Comparison of ENCODE assay signal across 17 cellular contexts in the genomic region with DNA sequence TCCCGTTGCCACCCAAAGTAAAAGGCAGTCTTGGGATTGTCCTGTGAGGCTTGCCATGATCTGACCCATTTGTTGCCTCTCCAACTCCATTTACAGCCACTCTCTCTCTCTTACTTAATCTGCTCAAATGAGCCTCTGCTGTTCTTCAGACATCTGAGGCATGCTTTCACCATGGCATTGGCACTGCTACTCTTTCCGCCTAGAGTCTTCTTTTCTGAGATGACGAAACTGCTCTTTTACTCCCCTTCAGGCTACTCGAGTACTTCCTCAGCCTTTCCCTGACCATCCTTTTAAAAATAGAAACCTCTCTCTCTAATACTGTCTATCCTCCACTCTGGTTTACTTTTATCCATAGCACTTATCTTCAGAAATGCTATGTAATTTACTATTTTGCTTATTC. TPM values are rescaled to one million over a fixed set of nuclear protein-coding genes. Genes with fewer than 3 reads are reported as not detected.
DNase-seq lines count a peak whose midpoint lies in the region; ATAC-seq and TF ChIP-seq lines count a peak whose summit lies in the region.
"Had no signal": no experiment of that assay in that cellular context is flagged by ENCODE, and none has a peak within 500 bp of the region (broad histone marks: within the 10 kb centered on the region; RNA-seq: fewer than 3 reads in every experiment).

No MANE protein-coding gene starts in this region.

- peak overlapping the region; percentile 3; the same call in 1 of the 2 replicates for H3K27ac Mint-ChIP-seq in WTC11
- H3K27ac Mint-ChIP-seq: activated naive CD4-positive, alpha-beta T cell treated with anti-CD3 and anti-CD28 coated beads, Interleukin-2, amount 50 U/mL, for 24 hours; CD4-positive, alpha-beta T cell had no signal

- H3K27me3 Mint-ChIP-seq in WTC11 (ENCODE audit: low read depth), result no peaks in the 10 kb centered on the region
- H3K27me3 Mint-ChIP-seq: activated naive CD4-positive, alpha-beta T cell treated with anti-CD3 and anti-CD28 coated beads, Interleukin-2, amount 50 U/mL, for 24 hours; CD4-positive, alpha-beta T cell had no signal

- POLR2A ChIA-PET in WTC11 (lab: Charles Lee), result no interaction called here

- no peaks in the 10 kb centered on the region for H3K9me3 Mint-ChIP-seq in WTC11
- H3K9me3 Mint-ChIP-seq: activated naive CD4-positive, alpha-beta T cell treated with anti-CD3 and anti-CD28 coated beads, Interleukin-2, amount 50 U/mL, for 24 hours; CD4-positive, alpha-beta T cell had no signal

- H3K4me3 ChIP-seq in iPS-15b (ENCODE audit: low read depth, low read length), result no peak overlapping the region
- no peak overlapping the region for H3K4me3 ChIP-seq in subcutaneous abdominal adipose tissue (ENCODE audit: low read depth in 1 of 5, low read length in 5 of 5)
- H3K4me3 ChIP-seq: body of pancreas, sigmoid colon had no signal

- ATAC-seq in left cardiac atrium, result peak; percentile 66 to 73
- no peak for ATAC-seq in Right ventricle myocardium inferior
- ATAC-seq in WTC11, result peak; percentile 57
- no peak for ATAC-seq in HG02885 (IDR thresholded peaks at IDR 0.05; ENCODE audit: poor library complexity, unreplicated experiment)
- ATAC-seq: body of pancreas had no signal

- H3K4me1 ChIP-seq in iPS-15b (ENCODE audit: control insufficient read depth, insufficient read depth, low read length), result peaks cover 5% of the 10 kb centered on the region
- peaks cover 0 to 26% (median 11%) of the 10 kb centered on the region in 5 donors for H3K4me1 ChIP-seq in subcutaneous abdominal adipose tissue (ENCODE audit: control insufficient read depth in 5 of 5, insufficient read depth in 5 of 5, low read length in 5 of 5)

- CTCF ChIA-PET in WTC11 (lab: Charles Lee), result no interaction called here

- H3K36me3 Mint-ChIP-seq in WTC11, result no peaks in the 10 kb centered on the region

- peaks cover 17% of the 10 kb centered on the region for H3K4me1 Mint-ChIP-seq in WTC11

- H3K9ac ChIP-seq in iPS-15b (ENCODE audit: low read depth, low read length), result peak overlapping the region; percentile 28
- no peak overlapping the region for H3K9ac ChIP-seq in subcutaneous abdominal adipose tissue (ENCODE audit: low read length in 5 of 5)

- no peaks in the 10 kb centered on the region for H3K27me3 ChIP-seq in iPS-15b (ENCODE audit: control insufficient read depth, insufficient read depth, low read length)
- no peaks in the 10 kb centered on the region for H3K27me3 ChIP-seq in subcutaneous abdominal adipose tissue (ENCODE audit: control insufficient read depth in 5 of 5, insufficient read depth in 4 of 5, low read length in 5 of 5)
- H3K27me3 ChIP-seq: body of pancreas, sigmoid colon had no signal

- DNase-seq in left cardiac atrium, result no peak
- DNase-seq in Right ventricle myocardium inferior (ENCODE audit: missing footprints), result no peak
- DNase-seq in WTC11 (ENCODE audit: low spot score), result no peak
- no peak for DNase-seq in DMS153 (lab: John Stamatoyannopoulos, UW)
- no peak for DNase-seq in activated naive CD4-positive, alpha-beta T cell treated with Interleukin-2 at 50 U/mL for 16 hours
- DNase-seq: body of pancreas; CD4-positive, alpha-beta T cell; cortex of kidney; DMS79 treated with DMSO at 0.1 percent for 48 hours; kidney; NCI-H524; nucleus accumbens; sigmoid colon had no signal

- no peak for TF ChIP-seq CTCF in WTC11 (IDR thresholded peaks at IDR 0.05)

- H3K9me3 ChIP-seq in iPS-15b (ENCODE audit: control insufficient read depth, insufficient read depth, low read length) (no peaks in the 10 kb centered on the region), subcutaneous abdominal adipose tissue (ENCODE audit: control insufficient read depth in 5 of 5, low read length in 5 of 5) (no peaks in the 10 kb centered on the region)
- H3K9me3 ChIP-seq: body of pancreas, sigmoid colon had no signal

- intact Hi-C loops in left cardiac atrium (cut with DNase I) (loop anchor here in 1 of 2 donors (10.0 kb wide), 1 partner anchor 142 kb away; no protein-coding TSS in a partner anchor), Right ventricle myocardium inferior (cut with DNase I) (no loop called here)

- H3K27ac ChIP-seq in subcutaneous abdominal adipose tissue (ENCODE audit: low read depth, low read length), result peak overlapping the region; percentile 26
- H3K27ac ChIP-seq: body of pancreas, sigmoid colon had no signal

- H3K36me3 ChIP-seq in iPS-15b (ENCODE audit: control insufficient read depth, insufficient read depth, low read length) (no peaks in the 10 kb centered on the region), subcutaneous abdominal adipose tissue (ENCODE audit: control insufficient read depth in 5 of 5, insufficient read depth in 5 of 5, low read length in 5 of 5) (no peaks in the 10 kb centered on the region)
- H3K36me3 ChIP-seq: sigmoid colon had no signal

- H3K4me3 Mint-ChIP-seq in WTC11, result no peak overlapping the region
- H3K4me3 Mint-ChIP-seq: activated naive CD4-positive, alpha-beta T cell treated with anti-CD3 and anti-CD28 coated beads, Interleukin-2, amount 50 U/mL, for 24 hours; CD4-positive, alpha-beta T cell had no signal

TF ChIP-seq in WTC11, 78 proteins besides CTCF, POLR2A, EP300 and RAD21 (continues in another document):
- TF ChIP-seq AFF4 (CRISPR knock-in tag; IDR thresholded peaks at IDR 0.05; ENCODE audit: borderline replicate concordance), result no peak
- TF ChIP-seq, protein P1, sequence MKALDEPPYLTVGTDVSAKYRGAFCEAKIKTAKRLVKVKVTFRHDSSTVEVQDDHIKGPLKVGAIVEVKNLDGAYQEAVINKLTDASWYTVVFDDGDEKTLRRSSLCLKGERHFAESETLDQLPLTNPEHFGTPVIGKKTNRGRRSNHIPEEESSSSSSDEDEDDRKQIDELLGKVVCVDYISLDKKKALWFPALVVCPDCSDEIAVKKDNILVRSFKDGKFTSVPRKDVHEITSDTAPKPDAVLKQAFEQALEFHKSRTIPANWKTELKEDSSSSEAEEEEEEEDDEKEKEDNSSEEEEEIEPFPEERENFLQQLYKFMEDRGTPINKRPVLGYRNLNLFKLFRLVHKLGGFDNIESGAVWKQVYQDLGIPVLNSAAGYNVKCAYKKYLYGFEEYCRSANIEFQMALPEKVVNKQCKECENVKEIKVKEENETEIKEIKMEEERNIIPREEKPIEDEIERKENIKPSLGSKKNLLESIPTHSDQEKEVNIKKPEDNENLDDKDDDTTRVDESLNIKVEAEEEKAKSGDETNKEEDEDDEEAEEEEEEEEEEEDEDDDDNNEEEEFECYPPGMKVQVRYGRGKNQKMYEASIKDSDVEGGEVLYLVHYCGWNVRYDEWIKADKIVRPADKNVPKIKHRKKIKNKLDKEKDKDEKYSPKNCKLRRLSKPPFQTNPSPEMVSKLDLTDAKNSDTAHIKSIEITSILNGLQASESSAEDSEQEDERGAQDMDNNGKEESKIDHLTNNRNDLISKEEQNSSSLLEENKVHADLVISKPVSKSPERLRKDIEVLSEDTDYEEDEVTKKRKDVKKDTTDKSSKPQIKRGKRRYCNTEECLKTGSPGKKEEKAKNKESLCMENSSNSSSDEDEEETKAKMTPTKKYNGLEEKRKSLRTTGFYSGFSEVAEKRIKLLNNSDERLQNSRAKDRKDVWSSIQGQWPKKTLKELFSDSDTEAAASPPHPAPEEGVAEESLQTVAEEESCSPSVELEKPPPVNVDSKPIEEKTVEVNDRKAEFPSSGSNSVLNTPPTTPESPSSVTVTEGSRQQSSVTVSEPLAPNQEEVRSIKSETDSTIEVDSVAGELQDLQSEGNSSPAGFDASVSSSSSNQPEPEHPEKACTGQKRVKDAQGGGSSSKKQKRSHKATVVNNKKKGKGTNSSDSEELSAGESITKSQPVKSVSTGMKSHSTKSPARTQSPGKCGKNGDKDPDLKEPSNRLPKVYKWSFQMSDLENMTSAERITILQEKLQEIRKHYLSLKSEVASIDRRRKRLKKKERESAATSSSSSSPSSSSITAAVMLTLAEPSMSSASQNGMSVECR (CRISPR knock-in tag; IDR thresholded peaks at IDR 0.05; ENCODE audit: borderline replicate concordance), result no peak
- TF ChIP-seq RORB (CRISPR knock-in tag; IDR thresholded peaks at IDR 0.05), result no peak
- TF ChIP-seq E2F1 (CRISPR knock-in tag; IDR thresholded peaks at IDR 0.05), result no peak

RNA-seq across cellular contexts. Expression of gene FOCAD, which starts 9.0 kb away (rescaled TPM):
- total RNA-seq in left cardiac atrium, result 10 to 100 TPM; 28.8 to 34.1 TPM
- 29.8 TPM for total RNA-seq in Right ventricle myocardium inferior
- total RNA-seq in WTC11 (2021), result 34.3 to 37.1 TPM (median 36.3 TPM) in 3 replicates

Comparison
In these comparisons a context has a peak if more than half of its experiments do, and no peak if none do; other contexts are left out.
1. ATAC-seq: peak in left cardiac atrium (2 of 2) and WTC11 (single experiment); none in Right ventricle myocardium inferior (single experiment) and HG02885 (single experiment).